Comparison of ENCODE assay signal across 8 cellular contexts in the genomic region with DNA sequence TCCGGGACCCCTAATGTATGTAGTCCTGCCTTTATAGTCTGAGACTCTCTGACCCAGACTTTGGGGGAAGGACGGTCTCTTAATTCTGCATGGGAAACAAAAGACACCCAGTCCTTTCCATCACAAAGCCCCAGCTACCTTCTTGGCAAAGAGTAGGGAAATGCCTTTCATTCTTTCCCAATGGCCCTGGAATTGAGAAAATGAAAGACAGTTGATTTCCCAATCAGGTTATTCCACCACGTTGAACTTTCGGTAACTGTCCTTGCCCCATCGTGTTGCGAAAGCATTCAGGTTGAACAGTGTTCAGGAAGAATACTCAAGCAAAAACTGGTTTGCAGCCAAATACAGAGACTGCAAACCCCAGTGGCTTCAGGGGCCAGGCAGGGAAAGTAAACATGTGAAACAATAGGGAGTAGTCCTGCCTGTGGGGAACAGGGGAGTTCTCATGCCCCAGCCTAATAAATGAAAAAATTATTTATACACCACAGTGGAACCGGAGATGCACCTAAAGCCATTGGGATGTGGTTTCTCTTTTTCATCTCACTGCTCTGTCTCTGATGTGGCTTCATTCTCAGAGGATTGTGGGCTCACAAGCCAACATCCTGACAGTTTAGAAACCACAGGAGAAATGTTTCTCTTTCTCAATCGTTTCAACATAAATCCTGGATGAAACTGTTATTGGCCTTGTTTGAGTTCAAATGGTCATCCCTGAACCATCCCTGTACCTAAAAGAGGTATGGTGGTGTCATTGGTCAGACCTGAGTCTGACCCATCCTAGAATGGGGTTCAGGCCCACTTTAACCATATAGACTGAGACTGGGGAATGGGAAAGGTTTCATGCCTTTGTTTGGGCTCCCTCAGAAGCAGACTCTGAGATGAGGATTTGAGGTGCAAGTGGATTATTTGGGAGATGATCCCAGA. TPM values are rescaled to one million over a fixed set of nuclear protein-coding genes. Genes with fewer than 3 reads are reported as not detected.
DNase-seq lines count a peak whose midpoint lies in the region; ATAC-seq and TF ChIP-seq lines count a peak whose summit lies in the region.

No MANE protein-coding gene starts in this region.

- intact Hi-C loops in Calu3 (cut with micrococcal nuclease; ENCODE audit: unreplicated experiment) = loop anchor here (2.0 to 5.0 kb wide), 2 partner anchors 44 to 56 kb away; partner anchors contain the start of genes B4GALT5 and SLC9A8
- intact Hi-C loops in Right ventricle myocardium superior (cut with DNase I) = no loop called here

- no peaks in the 10 kb centered on the region for H3K9me3 ChIP-seq in Loucy (ENCODE audit: insufficient read depth, low read depth, low read length)

- peak overlapping the region; percentile 62 for H3K4me3 Mint-ChIP-seq in Calu3 (ENCODE audit: low read depth, unreplicated experiment)
- peak overlapping the region; percentile 50 for H3K4me3 Mint-ChIP-seq in activated CD8-positive, alpha-beta T cell treated with anti-CD3 and anti-CD28 coated beads, Interleukin-2, amount 10 ng/mL, durations not matched to agents 7 days and 5 days

- peaks cover 18% of the 10 kb centered on the region for H3K4me1 ChIP-seq in Loucy (ENCODE audit: insufficient read depth, low read length, poor library complexity, severe bottlenecking)
- H3K4me1 ChIP-seq in rectal smooth muscle tissue (ENCODE audit: control insufficient read depth, insufficient read depth, low read length) = no peaks in the 10 kb centered on the region

- H3K9me2 ChIP-seq in Loucy (replicated peaks; ENCODE audit: low read depth, low read length) = no peaks in the 10 kb centered on the region

- no peak overlapping the region for H2AFZ ChIP-seq in Loucy (ENCODE audit: low read length)

- H3K9ac ChIP-seq in Loucy (ENCODE audit: low read depth, low read length, poor library complexity, severe bottlenecking) (no peak overlapping the region), rectal smooth muscle tissue (ENCODE audit: low read length) (no peak overlapping the region)

- peak overlapping the region; percentile 2 for H3K27ac ChIP-seq in rectal smooth muscle tissue (ENCODE audit: low read depth, low read length)

- no peaks in the 10 kb centered on the region for H3K27me3 Mint-ChIP-seq in Calu3 (ENCODE audit: unreplicated experiment)
- peaks cover 40% of the 10 kb centered on the region for H3K27me3 Mint-ChIP-seq in activated CD8-positive, alpha-beta T cell treated with anti-CD3 and anti-CD28 coated beads, Interleukin-2, amount 10 ng/mL, durations not matched to agents 7 days and 5 days (ENCODE audit: low read depth)

- no peaks in the 10 kb centered on the region for H3F3A ChIP-seq in Loucy (ENCODE audit: low read depth)

- ATAC-seq in activated CD8-positive, alpha-beta T cell treated with anti-CD3 and anti-CD28 coated beads, Interleukin-2, amount 10 ng/mL, durations not matched to agents 7 days and 5 days = peak; percentile 86
- ATAC-seq in Right ventricle myocardium superior (ENCODE audit: poor library complexity) (peak; percentile 65), HG03175 (IDR thresholded peaks at IDR 0.05; ENCODE audit: unreplicated experiment) (no peak), HG03354 (IDR thresholded peaks at IDR 0.05; ENCODE audit: poor library complexity, severe bottlenecking, unreplicated experiment) (no peak)

- H3K79me2 ChIP-seq in Loucy (ENCODE audit: insufficient read depth, low read length) = no peaks in the 10 kb centered on the region

- H3K4me3 ChIP-seq in Loucy (ENCODE audit: low read length, poor library complexity, severe bottlenecking) = peak overlapping the region; percentile 45
- H3K4me3 ChIP-seq in rectal smooth muscle tissue (ENCODE audit: low read length) = no peak overlapping the region

- no peak for TF ChIP-seq CTCF in Calu3 (IDR thresholded peaks at IDR 0.05; ENCODE audit: unreplicated experiment)
- no peak for TF ChIP-seq CTCF in Loucy (conservative IDR thresholded peaks at IDR 0.05; ENCODE audit: low read length)

- H3K4me2 ChIP-seq in Loucy (ENCODE audit: low read depth, low read length, poor library complexity, severe bottlenecking) = peak overlapping the region; percentile 64

- peak overlapping the region; percentile 97 for H3K27ac Mint-ChIP-seq in Calu3 (ENCODE audit: unreplicated experiment)
- peak overlapping the region; percentile 19 for H3K27ac Mint-ChIP-seq in activated CD8-positive, alpha-beta T cell treated with anti-CD3 and anti-CD28 coated beads, Interleukin-2, amount 10 ng/mL, durations not matched to agents 7 days and 5 days

- H3K27me3 ChIP-seq in Loucy (ENCODE audit: insufficient read depth, low read length, poor library complexity, severe bottlenecking) (peaks cover 19% of the 10 kb centered on the region), rectal smooth muscle tissue (ENCODE audit: control insufficient read depth, insufficient read depth, low read length) (no peaks in the 10 kb centered on the region)

- no peaks in the 10 kb centered on the region for H4K20me1 ChIP-seq in Loucy (ENCODE audit: insufficient read depth, low read length, poor library complexity, severe bottlenecking)

- no TSS peak for BruUV-seq in Calu3 (replicated peaks; lab: Mats Ljungman, UMichigan)

- H3K4me1 Mint-ChIP-seq in Calu3 (ENCODE audit: low read depth, unreplicated experiment) = peaks cover 72% of the 10 kb centered on the region
- peaks cover 46% of the 10 kb centered on the region for H3K4me1 Mint-ChIP-seq in activated CD8-positive, alpha-beta T cell treated with anti-CD3 and anti-CD28 coated beads, Interleukin-2, amount 10 ng/mL, durations not matched to agents 7 days and 5 days (ENCODE audit: low read depth)

- H3K36me3 ChIP-seq in Loucy (ENCODE audit: insufficient read depth, low read length) (no peaks in the 10 kb centered on the region), rectal smooth muscle tissue (ENCODE audit: control insufficient read depth, insufficient read depth, low read length) (no peaks in the 10 kb centered on the region)

- peaks cover 17% of the 10 kb centered on the region for H3K36me3 Mint-ChIP-seq in Calu3 (ENCODE audit: insufficient read depth, unreplicated experiment)
- H3K36me3 Mint-ChIP-seq in activated CD8-positive, alpha-beta T cell treated with anti-CD3 and anti-CD28 coated beads, Interleukin-2, amount 10 ng/mL, durations not matched to agents 7 days and 5 days (ENCODE audit: low read depth) = peaks cover 10% of the 10 kb centered on the region

- CTCF ChIA-PET in Calu3 (lab: Charles Lee) = interaction anchor here (0.6 to 0.7 kb wide), 2 partner anchors 107 to 434 kb away, joined by 3 to 7 read pairs; no protein-coding TSS in a partner anchor
- CTCF ChIA-PET in activated CD8-positive, alpha-beta T cell treated with anti-CD3 and anti-CD28 coated beads, Interleukin-2, amount 10 ng/mL, durations not matched to agents 7 days and 5 days (lab: Charles Lee) = no interaction called here

- DNase-seq in Calu3 (peak; percentile 83), Right ventricle myocardium superior (no peak)
- peak; percentile 76 for DNase-seq in activated CD8-positive, alpha-beta T cell treated with anti-CD3 and anti-CD28 coated beads, Interleukin-2, amount 10 ng/mL, durations not matched to agents 7 days and 5 days
- no peak for DNase-seq in NK-92 treated with Interleukin-12 subunit alpha and Interleukin-12 subunit beta, amount 100 ng/mL, for 24 hours (lab: John Stamatoyannopoulos, UW)

- no peaks in the 10 kb centered on the region for H3K9me3 Mint-ChIP-seq in Calu3 (ENCODE audit: low read depth, unreplicated experiment)
- H3K9me3 Mint-ChIP-seq in activated CD8-positive, alpha-beta T cell treated with anti-CD3 and anti-CD28 coated beads, Interleukin-2, amount 10 ng/mL, durations not matched to agents 7 days and 5 days (ENCODE audit: insufficient read depth) = no peaks in the 10 kb centered on the region

- POLR2A ChIA-PET in activated CD8-positive, alpha-beta T cell treated with anti-CD3 and anti-CD28 coated beads, Interleukin-2, amount 10 ng/mL, durations not matched to agents 7 days and 5 days (lab: Charles Lee) = no interaction called here

RNA-seq across cellular contexts. Expression of gene SLC9A8, which starts 44.2 kb away (rescaled TPM):
- total RNA-seq in Calu3 (2022) = 30.0 and 31.7 TPM in 2 replicates
- total RNA-seq in activated CD8-positive, alpha-beta T cell treated with anti-CD3 and anti-CD28 coated beads, Interleukin-2, amount 10 ng/mL, durations not matched to agents 7 days and 5 days = 10 to 100 TPM; 19.4 to 20.5 TPM
- total RNA-seq in Right ventricle myocardium superior = 5.1 TPM

RNA-seq across cellular contexts. Expression of gene B4GALT5, which starts 54.8 kb away (rescaled TPM):
- total RNA-seq in Calu3 (2022) (117 and 131 TPM in 2 replicates), Right ventricle myocardium superior (39.6 TPM)
- total RNA-seq in activated CD8-positive, alpha-beta T cell treated with anti-CD3 and anti-CD28 coated beads, Interleukin-2, amount 10 ng/mL, durations not matched to agents 7 days and 5 days = 10 to 100 TPM; 13.3 to 13.4 TPM

Comparison
In these comparisons a context has a peak if more than half of its experiments do, and no peak if none do; other contexts are left out.
1. DNase-seq: peak in Calu3 (single experiment) and activated CD8-positive, alpha-beta T cell treated with anti-CD3 and anti-CD28 coated beads, Interleukin-2, amount 10 ng/mL, durations not matched to agents 7 days and 5 days (single experiment); none in Right ventricle myocardium superior (single experiment) and NK-92 treated with Interleukin-12 subunit alpha and Interleukin-12 subunit beta, amount 100 ng/mL, for 24 hours (single experiment).
2. ATAC-seq: peak in activated CD8-positive, alpha-beta T cell treated with anti-CD3 and anti-CD28 coated beads, Interleukin-2, amount 10 ng/mL, durations not matched to agents 7 days and 5 days (single experiment) and Right ventricle myocardium superior (single experiment); none in HG03175 (single experiment) and HG03354 (single experiment).